In genomic region chr14:22472935-22473854, GRCh38 we compare ENCODE assay signal across 8 cellular contexts.
DNase-seq lines count a peak whose midpoint lies in the region; ATAC-seq and TF ChIP-seq lines count a peak whose summit lies in the region.

No MANE protein-coding gene starts in this region.

- 65 to 71% methylated on average over 12 of the region's 12 CpGs for WGBS in aorta, 2 donors

- H3K36me3 ChIP-seq in mucosa of descending colon (ENCODE audit: low read depth) (no peaks in the 10 kb centered on the region), aorta (ENCODE audit: control insufficient read depth in 1 of 2, insufficient read depth in 2 of 2, low read length in 1 of 2) (no peaks in the 10 kb centered on the region)

- no peak overlapping the region for H3K4me3 ChIP-seq in mucosa of descending colon
- H3K4me3 ChIP-seq in aorta (ENCODE audit: low read length in 2 of 2) = no peak overlapping the region

- H3K4me1 ChIP-seq in mucosa of descending colon (ENCODE audit: low read depth) (no peaks in the 10 kb centered on the region), aorta (ENCODE audit: control insufficient read depth in 1 of 2, insufficient read depth in 2 of 2, low read length in 2 of 2) (peaks cover 0 to 3% of the 10 kb centered on the region in 2 donors)

- H3K27ac ChIP-seq in aorta (ENCODE audit: low read depth in 1 of 2, low read length in 2 of 2) = no peak overlapping the region

- ATAC-seq in Right ventricle myocardium superior (ENCODE audit: poor library complexity) = peak; percentile 45
- ATAC-seq in Right ventricle myocardium inferior = no peak
- ATAC-seq in HG03280 (IDR thresholded peaks at IDR 0.05; ENCODE audit: unreplicated experiment) = peak; percentile 51
- peak; percentile 65 for ATAC-seq in mucosa of descending colon
- no peak for ATAC-seq in aorta (ENCODE audit: low FRiP score)

- H3K27me3 ChIP-seq in aorta (ENCODE audit: control insufficient read depth in 1 of 2, insufficient read depth in 2 of 2, low read length in 1 of 2) = peaks cover 0 to 2% of the 10 kb centered on the region in 2 donors

- no peaks in the 10 kb centered on the region for H3K9me3 ChIP-seq in mucosa of descending colon
- H3K9me3 ChIP-seq in aorta (ENCODE audit: control insufficient read depth, low read length) = no peaks in the 10 kb centered on the region

- intact Hi-C loops in Right ventricle myocardium superior (cut with DNase I) (loop anchor here (5.0 kb wide), 1 partner anchor 86 kb away; no protein-coding TSS in a partner anchor), Right ventricle myocardium inferior (cut with DNase I) (loop anchor here (2.0 kb wide), 1 partner anchor 80 kb away; no protein-coding TSS in a partner anchor), mucosa of descending colon (cut with DNase I, micrococcal nuclease) (loop anchor here (2.0 kb wide), 2 partner anchors 80 to 86 kb away; no protein-coding TSS in a partner anchor), aorta (cut with DNase I) (loop anchor here (1.0 to 10.0 kb wide), 3 partner anchors 81 to 158 kb away; no protein-coding TSS in a partner anchor)

- TF ChIP-seq CTCF in mucosa of descending colon (IDR thresholded peaks at IDR 0.05) = no peak

- no peak for DNase-seq in Right ventricle myocardium superior
- no peak for DNase-seq in Right ventricle myocardium inferior (ENCODE audit: missing footprints)
- peak; percentile 33 for DNase-seq in NOMO-1 treated with dmso at 0.1 percent for 144 hours (lab: John Stamatoyannopoulos, UW; ENCODE audit: unreplicated experiment)
- DNase-seq in ecto neural progenitor cell (ENCODE audit: low spot score) = peak; percentile 60
- peak in 1 of 3 donors; percentile 83 for DNase-seq in mucosa of descending colon
- no peak for DNase-seq in stimulated activated CD8-positive, alpha-beta memory T cell treated with anti-CD3 and anti-CD28 coated beads, Interleukin-4, amount 100 ng/mL, for 48 hours
- DNase-seq in aorta = no peak

Comparison
In these comparisons a context has a peak if more than half of its experiments do, and no peak if none do; other contexts are left out.
1. ATAC-seq: peak in Right ventricle myocardium superior (single experiment), HG03280 (single experiment) and mucosa of descending colon (single experiment); none in Right ventricle myocardium inferior (single experiment) and aorta (single experiment).
2. DNase-seq: peak in NOMO-1 treated with dmso at 0.1 percent for 144 hours (single experiment) and ecto neural progenitor cell (single experiment); none in Right ventricle myocardium superior (single experiment), Right ventricle myocardium inferior (single experiment), stimulated activated CD8-positive, alpha-beta memory T cell treated with anti-CD3 and anti-CD28 coated beads, Interleukin-4, amount 100 ng/mL, for 48 hours (single experiment) and aorta (0 of 2).